8 cellular contexts compared by ENCODE assay signal in the genomic region with DNA sequence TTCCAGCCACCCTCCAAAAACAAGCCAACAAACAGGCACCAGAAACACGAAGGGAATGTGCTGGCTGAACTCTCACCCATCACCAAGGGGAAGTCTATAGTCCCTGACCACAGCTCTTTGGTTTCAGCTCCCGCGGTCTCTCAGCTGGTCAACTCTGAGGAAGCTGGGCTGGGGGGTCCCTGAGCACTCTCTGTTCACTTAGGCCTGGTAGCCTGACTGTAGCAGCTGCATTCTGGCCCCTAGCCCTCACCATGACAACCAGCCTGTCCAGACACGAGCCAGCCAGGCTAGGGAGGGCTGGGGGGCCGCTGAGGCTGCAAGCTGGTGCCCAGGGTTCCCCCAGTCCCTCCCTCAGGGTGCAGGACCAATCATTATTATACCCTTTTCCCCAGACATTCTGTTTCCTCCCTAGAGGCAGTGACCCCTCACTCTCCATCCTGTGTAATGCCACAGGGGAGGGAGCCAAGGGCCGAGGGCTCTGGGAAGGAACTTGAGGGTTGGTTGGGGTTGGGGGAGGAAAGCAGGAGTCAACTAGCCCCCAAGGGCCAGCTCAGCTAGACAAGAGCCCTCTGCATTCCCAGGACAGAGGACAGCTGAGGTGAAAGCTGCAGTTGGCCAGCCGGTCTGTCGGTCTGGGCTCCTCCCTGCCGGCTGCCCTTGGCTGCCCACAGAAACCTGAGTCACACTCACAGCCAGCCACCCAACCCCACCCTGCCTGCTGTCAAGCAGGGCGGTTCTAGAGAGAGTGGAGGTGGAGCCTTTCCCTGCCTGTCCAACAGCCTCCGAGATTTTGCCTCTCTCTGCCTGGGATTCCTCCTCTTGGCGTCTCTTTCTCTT. TPM values are rescaled to one million over a fixed set of nuclear protein-coding genes. Genes with fewer than 3 reads are reported as not detected.
DNase-seq lines count a peak whose midpoint lies in the region; ATAC-seq, FAIRE-seq and TF ChIP-seq lines count a peak whose summit lies in the region.

No MANE protein-coding gene starts in this region.

- peak; percentile 87 for DNase-seq in BE2C
- DNase-seq in GM19239 (ENCODE audit: insufficient read length, low spot score), result no peak
- DNase-seq in NCI-H526 treated with DMSO at 0.1 percent for 48 hours (lab: John Stamatoyannopoulos, UW), result peak; percentile 93
- DNase-seq in activated CD4-positive, alpha-beta T cell treated with anti-CD3 and anti-CD28 coated beads, Interleukin-2, amount 50 U/mL, for 24 hours (ENCODE audit: low read depth in 1 of 2, low spot score in 1 of 2), result peak; percentile 28 to 64
- DNase-seq in dorsolateral prefrontal cortex, result peak; percentile 57 to 95 (median 86)
- DNase-seq in lower leg skin (ENCODE audit: low spot score in 2 of 2), result peak; percentile 93 to 98
- peak in 2 of 3 experiments; percentile 48 to 75 for DNase-seq in stimulated activated CD4-positive, alpha-beta T cell treated with anti-CD3 and anti-CD28 coated beads, TNF-alpha, amount 100 ng/mL, for 24 hours (ENCODE audit: low read depth in 3 of 3)

- H3K27ac ChIP-seq in dorsolateral prefrontal cortex, result peak overlapping the region; percentile 60 to 100 (median 92)

- H3K36me3 ChIP-seq in BE2C, result no peaks in the 10 kb centered on the region

- TF ChIP-seq POLR2A in lower leg skin (IDR thresholded peaks at IDR 0.05), result no peak

- peak overlapping the region; percentile 24 for H3K4me3 ChIP-seq in BE2C (ENCODE audit: low read depth, low read length)
- peak overlapping the region in 41 of 59 donors; percentile 1 to 99 (median 32) for H3K4me3 ChIP-seq in dorsolateral prefrontal cortex
- no peak overlapping the region for H3K4me3 ChIP-seq in lower leg skin (ENCODE audit: low read depth, poor library complexity, severe bottlenecking)

- H3K4me1 ChIP-seq in BE2C, result peaks cover 14% of the 10 kb centered on the region

- no peaks in the 10 kb centered on the region for H3K9me3 ChIP-seq in BE2C

- TF ChIP-seq CTCF in BE2C (IDR thresholded peaks at IDR 0.05; ENCODE audit: low read depth, low read length) (no peak), dorsolateral prefrontal cortex (IDR thresholded peaks at IDR 0.05 in 54 of 56, conservative IDR thresholded peaks at IDR 0.05 in 2 of 56; ENCODE audit: low read depth in 1 of 56, partially characterized antibody in 56 of 56) (peak in 14 of 56 donors; percentile 6 to 31 (median 15)), lower leg skin (IDR thresholded peaks at IDR 0.05) (no peak)

- FAIRE-seq in GM19239 (lab: Jason Lieb, UNC), result peak; percentile 96

- peak; percentile 37 for ATAC-seq in HG03520 (IDR thresholded peaks at IDR 0.05; ENCODE audit: unreplicated experiment)

- H3K27me3 ChIP-seq in BE2C (no peaks in the 10 kb centered on the region), dorsolateral prefrontal cortex (no peaks in the 10 kb centered on the region)

- intact Hi-C loops in dorsolateral prefrontal cortex (cut with DNase I), result loop anchor here (1.0 to 10.0 kb wide), 4 partner anchors 38 to 234 kb away; partner anchors contain the start of gene STK40 (in 1 of the 2)
- intact Hi-C loops in lower leg skin (cut with DNase I; ENCODE audit: low total_unique reads), result no loop called here

- 8 to 13% methylated on average over 12 of the region's 12 CpGs for WGBS in lower leg skin, 2 donors

RNA-seq across cellular contexts. Expression of gene TRAPPC3, which starts 1.2 kb away (rescaled TPM):
- polyA plus RNA-seq in BE2C (2012; ENCODE audit: insufficient read depth, insufficient read length, low read depth), result 102 TPM
- 10 to 100 TPM; 41.0 to 81.9 (median 61.8) TPM for total RNA-seq in dorsolateral prefrontal cortex
- 100 to 1,000 TPM in 2 of 4 donors, 10 to 100 TPM in 2; 78.3 to 113 (median 104) TPM for total RNA-seq in lower leg skin

RNA-seq across cellular contexts. Expression of gene MAP7D1, which starts 5.4 kb away (rescaled TPM):
- 125 TPM for polyA plus RNA-seq in BE2C (2012; ENCODE audit: insufficient read depth, insufficient read length, low read depth)
- total RNA-seq in dorsolateral prefrontal cortex (100 to 1,000 TPM; 184 to 392 (median 248) TPM), lower leg skin (100 to 1,000 TPM; 115 to 171 (median 153) TPM)

RNA-seq across cellular contexts. Expression of gene COL8A2, which starts 25.5 kb away (rescaled TPM):
- 0.12 TPM for polyA plus RNA-seq in BE2C (2012; ENCODE audit: insufficient read depth, insufficient read length, low read depth)
- 1 to 10 TPM in 92 of 120 experiments, under 1 TPM in 28; 0.33 to 4.9 (median 1.3) TPM for total RNA-seq in dorsolateral prefrontal cortex
- 1 to 10 TPM; 4.8 to 9.8 (median 7.6) TPM for total RNA-seq in lower leg skin
